1 cellular context compared by ENCODE assay signal in the genomic region with DNA sequence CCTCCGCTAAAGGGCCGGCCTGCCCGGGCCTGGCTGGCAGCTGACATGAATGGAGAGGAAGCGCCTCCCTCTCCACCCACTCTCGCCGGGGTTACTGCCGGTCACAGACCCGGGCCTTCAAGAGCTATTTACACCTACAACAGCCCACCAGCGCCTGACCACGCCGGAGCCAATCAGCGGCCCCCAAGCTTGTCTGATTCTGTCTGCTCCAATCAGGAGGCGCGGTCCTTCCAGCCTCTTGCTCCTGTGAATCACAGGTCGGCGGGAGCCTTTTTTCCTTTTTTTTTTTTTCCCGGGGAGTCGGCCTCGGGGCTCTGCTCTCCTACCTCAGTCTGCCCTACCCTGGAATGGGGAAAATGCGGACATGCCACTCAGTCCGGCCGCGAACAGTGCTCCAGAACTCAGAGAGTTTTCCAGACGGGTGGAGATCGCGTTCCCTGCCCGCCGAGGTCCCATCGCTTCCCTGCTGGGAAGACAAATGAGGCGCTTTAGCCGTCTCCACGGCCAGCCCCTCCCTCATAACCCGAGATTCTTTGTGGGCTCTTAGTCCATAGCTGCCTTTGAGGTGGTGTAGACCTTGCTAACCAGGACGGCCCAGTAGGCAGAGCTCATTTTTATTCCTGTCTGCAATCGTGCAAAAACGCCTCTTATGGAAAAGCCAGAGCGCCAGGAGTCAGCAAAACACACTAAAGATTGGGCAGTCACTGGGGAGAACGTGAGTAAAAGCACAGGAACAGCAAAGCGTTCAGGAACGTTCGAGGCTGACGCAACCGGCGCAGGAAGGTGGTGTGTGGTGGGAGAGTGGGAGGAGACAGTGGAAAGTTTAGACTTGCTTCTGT.
A peak's percentile ranks its signal among the peaks of the same experiment; 100 is the strongest.
TF ChIP-seq lines count a peak whose summit lies in the region.

No MANE protein-coding gene starts in this region.

TF ChIP-seq in HEK293, 187 proteins besides CTCF, POLR2A, EP300 and RAD21 (continued from another document and continues in another):
- TF ChIP-seq, protein P1, sequence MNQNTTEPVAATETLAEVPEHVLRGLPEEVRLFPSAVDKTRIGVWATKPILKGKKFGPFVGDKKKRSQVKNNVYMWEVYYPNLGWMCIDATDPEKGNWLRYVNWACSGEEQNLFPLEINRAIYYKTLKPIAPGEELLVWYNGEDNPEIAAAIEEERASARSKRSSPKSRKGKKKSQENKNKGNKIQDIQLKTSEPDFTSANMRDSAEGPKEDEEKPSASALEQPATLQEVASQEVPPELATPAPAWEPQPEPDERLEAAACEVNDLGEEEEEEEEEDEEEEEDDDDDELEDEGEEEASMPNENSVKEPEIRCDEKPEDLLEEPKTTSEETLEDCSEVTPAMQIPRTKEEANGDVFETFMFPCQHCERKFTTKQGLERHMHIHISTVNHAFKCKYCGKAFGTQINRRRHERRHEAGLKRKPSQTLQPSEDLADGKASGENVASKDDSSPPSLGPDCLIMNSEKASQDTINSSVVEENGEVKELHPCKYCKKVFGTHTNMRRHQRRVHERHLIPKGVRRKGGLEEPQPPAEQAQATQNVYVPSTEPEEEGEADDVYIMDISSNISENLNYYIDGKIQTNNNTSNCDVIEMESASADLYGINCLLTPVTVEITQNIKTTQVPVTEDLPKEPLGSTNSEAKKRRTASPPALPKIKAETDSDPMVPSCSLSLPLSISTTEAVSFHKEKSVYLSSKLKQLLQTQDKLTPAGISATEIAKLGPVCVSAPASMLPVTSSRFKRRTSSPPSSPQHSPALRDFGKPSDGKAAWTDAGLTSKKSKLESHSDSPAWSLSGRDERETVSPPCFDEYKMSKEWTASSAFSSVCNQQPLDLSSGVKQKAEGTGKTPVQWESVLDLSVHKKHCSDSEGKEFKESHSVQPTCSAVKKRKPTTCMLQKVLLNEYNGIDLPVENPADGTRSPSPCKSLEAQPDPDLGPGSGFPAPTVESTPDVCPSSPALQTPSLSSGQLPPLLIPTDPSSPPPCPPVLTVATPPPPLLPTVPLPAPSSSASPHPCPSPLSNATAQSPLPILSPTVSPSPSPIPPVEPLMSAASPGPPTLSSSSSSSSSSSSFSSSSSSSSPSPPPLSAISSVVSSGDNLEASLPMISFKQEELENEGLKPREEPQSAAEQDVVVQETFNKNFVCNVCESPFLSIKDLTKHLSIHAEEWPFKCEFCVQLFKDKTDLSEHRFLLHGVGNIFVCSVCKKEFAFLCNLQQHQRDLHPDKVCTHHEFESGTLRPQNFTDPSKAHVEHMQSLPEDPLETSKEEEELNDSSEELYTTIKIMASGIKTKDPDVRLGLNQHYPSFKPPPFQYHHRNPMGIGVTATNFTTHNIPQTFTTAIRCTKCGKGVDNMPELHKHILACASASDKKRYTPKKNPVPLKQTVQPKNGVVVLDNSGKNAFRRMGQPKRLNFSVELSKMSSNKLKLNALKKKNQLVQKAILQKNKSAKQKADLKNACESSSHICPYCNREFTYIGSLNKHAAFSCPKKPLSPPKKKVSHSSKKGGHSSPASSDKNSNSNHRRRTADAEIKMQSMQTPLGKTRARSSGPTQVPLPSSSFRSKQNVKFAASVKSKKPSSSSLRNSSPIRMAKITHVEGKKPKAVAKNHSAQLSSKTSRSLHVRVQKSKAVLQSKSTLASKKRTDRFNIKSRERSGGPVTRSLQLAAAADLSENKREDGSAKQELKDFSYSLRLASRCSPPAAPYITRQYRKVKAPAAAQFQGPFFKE (tag by site-specific recombination; IDR thresholded peaks at IDR 0.05; ENCODE audit: borderline replicate concordance) = no peak
- TF ChIP-seq ZNF473 (tag by site-specific recombination; IDR thresholded peaks at IDR 0.05) (no peak), RBAK (tag by site-specific recombination; IDR thresholded peaks at IDR 0.05) (no peak), ZFP37 (tag by site-specific recombination; IDR thresholded peaks at IDR 0.05) (peak; percentile 81), ZNF292 (tag by site-specific recombination; IDR thresholded peaks at IDR 0.05; ENCODE audit: borderline replicate concordance, low read depth) (no peak), GFI1B (tag by site-specific recombination; IDR thresholded peaks at IDR 0.05) (no peak), ZNF658 (tag by site-specific recombination; IDR thresholded peaks at IDR 0.05) (no peak), ZNF626 (tag by site-specific recombination; IDR thresholded peaks at IDR 0.05) (no peak), ZNF629 (tag by site-specific recombination; IDR thresholded peaks at IDR 0.05) (peak; percentile 78), ZNF138 (tag by site-specific recombination; IDR thresholded peaks at IDR 0.05; ENCODE audit: borderline replicate concordance) (no peak), PRDM1 (tag by site-specific recombination; IDR thresholded peaks at IDR 0.05) (peak; percentile 98), ZNF530 (tag by site-specific recombination; IDR thresholded peaks at IDR 0.05; ENCODE audit: low read depth) (no peak), KLF10 (tag by site-specific recombination; IDR thresholded peaks at IDR 0.05) (peak; percentile 31; the same call in 1 of the 2 replicates), ZNF214 (tag by site-specific recombination; IDR thresholded peaks at IDR 0.05; ENCODE audit: borderline replicate concordance) (no peak), ZNF155 (tag by site-specific recombination; IDR thresholded peaks at IDR 0.05) (no peak), ZNF335 (tag by site-specific recombination; conservative IDR thresholded peaks at IDR 0.05) (peak; percentile 89), ZNF37A (tag by site-specific recombination; IDR thresholded peaks at IDR 0.05) (no peak), KLF1 (tag by site-specific recombination; IDR thresholded peaks at IDR 0.05) (peak; percentile 32; the same call in 1 of the 2 replicates), ZNF677 (tag by site-specific recombination; IDR thresholded peaks at IDR 0.05) (no peak), ZNF169 (tag by site-specific recombination; IDR thresholded peaks at IDR 0.05) (no peak), ZNF23 (tag by site-specific recombination; IDR thresholded peaks at IDR 0.05; ENCODE audit: borderline replicate concordance) (no peak), ZNF664 (tag by site-specific recombination; IDR thresholded peaks at IDR 0.05) (no peak; the same call in 1 of the 2 replicates), KLF9 (tag by site-specific recombination; IDR thresholded peaks at IDR 0.05; ENCODE audit: low read depth) (no peak; the same call in 1 of the 2 replicates), ZNF140 (tag by site-specific recombination; IDR thresholded peaks at IDR 0.05) (no peak), ZBTB8A (tag by site-specific recombination; IDR thresholded peaks at IDR 0.05) (peak; percentile 92), ZNF776 (tag by site-specific recombination; IDR thresholded peaks at IDR 0.05; ENCODE audit: borderline replicate concordance) (no peak), ZNF501 (tag by site-specific recombination; IDR thresholded peaks at IDR 0.05) (peak; percentile 81), YY1 (tag by site-specific recombination; IDR thresholded peaks at IDR 0.05) (no peak; the same call in 1 of the 2 replicates), IKZF3 (tag by site-specific recombination; IDR thresholded peaks at IDR 0.05) (peak; percentile 97), ZNF223 (tag by site-specific recombination; IDR thresholded peaks at IDR 0.05) (no peak), MYNN (tag by site-specific recombination; IDR thresholded peaks at IDR 0.05; ENCODE audit: borderline replicate concordance) (no peak), ZNF354C (tag by site-specific recombination; IDR thresholded peaks at IDR 0.05; ENCODE audit: borderline replicate concordance, low read depth) (no peak), ZNF24 (tag by site-specific recombination; IDR thresholded peaks at IDR 0.05) (0 out of 2 replicates have a peak, but pooled peaks have one; percentile 26), ZNF843 (tag by site-specific recombination; IDR thresholded peaks at IDR 0.05) (peak; percentile 2; the same call in 1 of the 2 replicates), ZFP69B (tag by site-specific recombination; IDR thresholded peaks at IDR 0.05) (peak; percentile 6; the same call in 1 of the 2 replicates), ZNF202 (tag by site-specific recombination; IDR thresholded peaks at IDR 0.05; ENCODE audit: borderline replicate concordance) (no peak), MEIS1 (CRISPR knock-in tag; IDR thresholded peaks at IDR 0.05; ENCODE audit: borderline replicate concordance) (no peak), SP3 (tag by site-specific recombination; IDR thresholded peaks at IDR 0.05) (peak; percentile 59), ZSCAN30 (tag by site-specific recombination; IDR thresholded peaks at IDR 0.05) (peak; percentile 38)
- TF ChIP-seq, protein P2, sequence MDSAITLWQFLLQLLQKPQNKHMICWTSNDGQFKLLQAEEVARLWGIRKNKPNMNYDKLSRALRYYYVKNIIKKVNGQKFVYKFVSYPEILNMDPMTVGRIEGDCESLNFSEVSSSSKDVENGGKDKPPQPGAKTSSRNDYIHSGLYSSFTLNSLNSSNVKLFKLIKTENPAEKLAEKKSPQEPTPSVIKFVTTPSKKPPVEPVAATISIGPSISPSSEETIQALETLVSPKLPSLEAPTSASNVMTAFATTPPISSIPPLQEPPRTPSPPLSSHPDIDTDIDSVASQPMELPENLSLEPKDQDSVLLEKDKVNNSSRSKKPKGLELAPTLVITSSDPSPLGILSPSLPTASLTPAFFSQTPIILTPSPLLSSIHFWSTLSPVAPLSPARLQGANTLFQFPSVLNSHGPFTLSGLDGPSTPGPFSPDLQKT (IDR thresholded peaks at IDR 0.05; ENCODE audit: borderline replicate concordance, low read depth, low read length) = no peak
- TF ChIP-seq, protein P3, sequence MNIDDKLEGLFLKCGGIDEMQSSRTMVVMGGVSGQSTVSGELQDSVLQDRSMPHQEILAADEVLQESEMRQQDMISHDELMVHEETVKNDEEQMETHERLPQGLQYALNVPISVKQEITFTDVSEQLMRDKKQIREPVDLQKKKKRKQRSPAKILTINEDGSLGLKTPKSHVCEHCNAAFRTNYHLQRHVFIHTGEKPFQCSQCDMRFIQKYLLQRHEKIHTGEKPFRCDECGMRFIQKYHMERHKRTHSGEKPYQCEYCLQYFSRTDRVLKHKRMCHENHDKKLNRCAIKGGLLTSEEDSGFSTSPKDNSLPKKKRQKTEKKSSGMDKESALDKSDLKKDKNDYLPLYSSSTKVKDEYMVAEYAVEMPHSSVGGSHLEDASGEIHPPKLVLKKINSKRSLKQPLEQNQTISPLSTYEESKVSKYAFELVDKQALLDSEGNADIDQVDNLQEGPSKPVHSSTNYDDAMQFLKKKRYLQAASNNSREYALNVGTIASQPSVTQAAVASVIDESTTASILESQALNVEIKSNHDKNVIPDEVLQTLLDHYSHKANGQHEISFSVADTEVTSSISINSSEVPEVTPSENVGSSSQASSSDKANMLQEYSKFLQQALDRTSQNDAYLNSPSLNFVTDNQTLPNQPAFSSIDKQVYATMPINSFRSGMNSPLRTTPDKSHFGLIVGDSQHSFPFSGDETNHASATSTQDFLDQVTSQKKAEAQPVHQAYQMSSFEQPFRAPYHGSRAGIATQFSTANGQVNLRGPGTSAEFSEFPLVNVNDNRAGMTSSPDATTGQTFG (tag by site-specific recombination; IDR thresholded peaks at IDR 0.05; ENCODE audit: borderline replicate concordance) = no peak
- TF ChIP-seq, protein P4, sequence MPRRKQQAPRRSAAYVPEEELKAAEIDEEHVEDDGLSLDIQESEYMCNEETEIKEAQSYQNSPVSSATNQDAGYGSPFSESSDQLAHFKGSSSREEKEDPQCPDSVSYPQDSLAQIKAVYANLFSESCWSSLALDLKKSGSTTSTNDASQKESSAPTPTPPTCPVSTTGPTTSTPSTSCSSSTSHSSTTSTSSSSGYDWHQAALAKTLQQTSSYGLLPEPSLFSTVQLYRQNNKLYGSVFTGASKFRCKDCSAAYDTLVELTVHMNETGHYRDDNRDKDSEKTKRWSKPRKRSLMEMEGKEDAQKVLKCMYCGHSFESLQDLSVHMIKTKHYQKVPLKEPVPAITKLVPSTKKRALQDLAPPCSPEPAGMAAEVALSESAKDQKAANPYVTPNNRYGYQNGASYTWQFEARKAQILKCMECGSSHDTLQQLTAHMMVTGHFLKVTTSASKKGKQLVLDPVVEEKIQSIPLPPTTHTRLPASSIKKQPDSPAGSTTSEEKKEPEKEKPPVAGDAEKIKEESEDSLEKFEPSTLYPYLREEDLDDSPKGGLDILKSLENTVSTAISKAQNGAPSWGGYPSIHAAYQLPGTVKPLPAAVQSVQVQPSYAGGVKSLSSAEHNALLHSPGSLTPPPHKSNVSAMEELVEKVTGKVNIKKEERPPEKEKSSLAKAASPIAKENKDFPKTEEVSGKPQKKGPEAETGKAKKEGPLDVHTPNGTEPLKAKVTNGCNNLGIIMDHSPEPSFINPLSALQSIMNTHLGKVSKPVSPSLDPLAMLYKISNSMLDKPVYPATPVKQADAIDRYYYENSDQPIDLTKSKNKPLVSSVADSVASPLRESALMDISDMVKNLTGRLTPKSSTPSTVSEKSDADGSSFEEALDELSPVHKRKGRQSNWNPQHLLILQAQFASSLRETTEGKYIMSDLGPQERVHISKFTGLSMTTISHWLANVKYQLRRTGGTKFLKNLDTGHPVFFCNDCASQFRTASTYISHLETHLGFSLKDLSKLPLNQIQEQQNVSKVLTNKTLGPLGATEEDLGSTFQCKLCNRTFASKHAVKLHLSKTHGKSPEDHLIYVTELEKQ (tag by site-specific recombination; IDR thresholded peaks at IDR 0.05; ENCODE audit: borderline replicate concordance) = 0 out of 2 replicates have a peak, but pooled peaks have one; percentile 14
- TF ChIP-seq, protein P5, sequence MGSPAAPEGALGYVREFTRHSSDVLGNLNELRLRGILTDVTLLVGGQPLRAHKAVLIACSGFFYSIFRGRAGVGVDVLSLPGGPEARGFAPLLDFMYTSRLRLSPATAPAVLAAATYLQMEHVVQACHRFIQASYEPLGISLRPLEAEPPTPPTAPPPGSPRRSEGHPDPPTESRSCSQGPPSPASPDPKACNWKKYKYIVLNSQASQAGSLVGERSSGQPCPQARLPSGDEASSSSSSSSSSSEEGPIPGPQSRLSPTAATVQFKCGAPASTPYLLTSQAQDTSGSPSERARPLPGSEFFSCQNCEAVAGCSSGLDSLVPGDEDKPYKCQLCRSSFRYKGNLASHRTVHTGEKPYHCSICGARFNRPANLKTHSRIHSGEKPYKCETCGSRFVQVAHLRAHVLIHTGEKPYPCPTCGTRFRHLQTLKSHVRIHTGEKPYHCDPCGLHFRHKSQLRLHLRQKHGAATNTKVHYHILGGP (tag by site-specific recombination; IDR thresholded peaks at IDR 0.05) = no peak
- TF ChIP-seq, protein P6, sequence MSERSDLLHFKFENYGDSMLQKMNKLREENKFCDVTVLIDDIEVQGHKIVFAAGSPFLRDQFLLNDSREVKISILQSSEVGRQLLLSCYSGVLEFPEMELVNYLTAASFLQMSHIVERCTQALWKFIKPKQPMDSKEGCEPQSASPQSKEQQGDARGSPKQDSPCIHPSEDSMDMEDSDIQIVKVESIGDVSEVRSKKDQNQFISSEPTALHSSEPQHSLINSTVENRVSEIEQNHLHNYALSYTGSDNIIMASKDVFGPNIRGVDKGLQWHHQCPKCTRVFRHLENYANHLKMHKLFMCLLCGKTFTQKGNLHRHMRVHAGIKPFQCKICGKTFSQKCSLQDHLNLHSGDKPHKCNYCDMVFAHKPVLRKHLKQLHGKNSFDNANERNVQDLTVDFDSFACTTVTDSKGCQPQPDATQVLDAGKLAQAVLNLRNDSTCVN (tag by site-specific recombination; optimal IDR thresholded peaks at IDR 0.05) = peak; percentile 36
- TF ChIP-seq, protein P7, sequence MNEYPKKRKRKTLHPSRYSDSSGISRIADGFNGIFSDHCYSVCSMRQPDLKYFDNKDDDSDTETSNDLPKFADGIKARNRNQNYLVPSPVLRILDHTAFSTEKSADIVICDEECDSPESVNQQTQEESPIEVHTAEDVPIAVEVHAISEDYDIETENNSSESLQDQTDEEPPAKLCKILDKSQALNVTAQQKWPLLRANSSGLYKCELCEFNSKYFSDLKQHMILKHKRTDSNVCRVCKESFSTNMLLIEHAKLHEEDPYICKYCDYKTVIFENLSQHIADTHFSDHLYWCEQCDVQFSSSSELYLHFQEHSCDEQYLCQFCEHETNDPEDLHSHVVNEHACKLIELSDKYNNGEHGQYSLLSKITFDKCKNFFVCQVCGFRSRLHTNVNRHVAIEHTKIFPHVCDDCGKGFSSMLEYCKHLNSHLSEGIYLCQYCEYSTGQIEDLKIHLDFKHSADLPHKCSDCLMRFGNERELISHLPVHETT (tag by site-specific recombination; IDR thresholded peaks at IDR 0.05) = no peak
